Comparison of ENCODE assay signal across 17 cellular contexts in genomic region chr11:119380160-119380815, GRCh38. TPM values are rescaled to one million over a fixed set of nuclear protein-coding genes. Genes with fewer than 3 reads are reported as not detected.
DNase-seq lines count a peak whose midpoint lies in the region; ATAC-seq and TF ChIP-seq lines count a peak whose summit lies in the region.
"Had no signal": no experiment of that assay in that cellular context is flagged by ENCODE, and none has a peak within 500 bp of the region (broad histone marks: within the 10 kb centered on the region; RNA-seq: fewer than 3 reads in every experiment).

No MANE protein-coding gene starts in this region.

- no peak for TF ChIP-seq EP300 in gastroesophageal sphincter (IDR thresholded peaks at IDR 0.05)

- H3K79me2 ChIP-seq in GM23248 (ENCODE audit: insufficient read depth), result no peaks in the 10 kb centered on the region

- no peak overlapping the region for H3K27ac ChIP-seq in GM23248
- peak overlapping the region in 3 of 4 donors; percentile 79 to 82 (median 80) for H3K27ac ChIP-seq in gastroesophageal sphincter
- H3K27ac ChIP-seq in gastrocnemius medialis, result peak overlapping the region; percentile 96 to 99 (median 98)
- H3K27ac ChIP-seq in colonic mucosa, result no peak overlapping the region
- H3K27ac ChIP-seq: brain microvascular endothelial cell had no signal

- no peak for TF ChIP-seq CTCF in gastroesophageal sphincter (IDR thresholded peaks at IDR 0.05)
- no peak for TF ChIP-seq CTCF in gastrocnemius medialis (IDR thresholded peaks at IDR 0.05 in 4 of 5, conservative IDR thresholded peaks at IDR 0.05 in 1 of 5)
- no peak for TF ChIP-seq CTCF in glutamatergic neuron (IDR thresholded peaks at IDR 0.05; ENCODE audit: partially characterized antibody, unreplicated experiment)
- no peak for TF ChIP-seq CTCF in colonic mucosa (IDR thresholded peaks at IDR 0.05)

- peak; percentile 58 for DNase-seq in GM23248
- no peak for DNase-seq in NT2/D1 (ENCODE audit: low read depth, low spot score)
- DNase-seq in gastrocnemius medialis, result peak in 1 of 2 donors; percentile 58
- no peak for DNase-seq in glutamatergic neuron
- DNase-seq in iPS-NIHi11 (ENCODE audit: low spot score), result no peak
- DNase-seq in colonic mucosa, result no peak
- DNase-seq: brain microvascular endothelial cell; kidney glomerular epithelial cell; NCI-H226; occipital lobe; SHP77; stimulated activated CD4-positive, alpha-beta T cell treated with anti-CD3 and anti-CD28 coated beads, Interleukin-4, amount 100 ng/mL, for 1 hour had no signal

- H3K36me3 Mint-ChIP-seq in glutamatergic neuron (ENCODE audit: unreplicated experiment), result no peaks in the 10 kb centered on the region

- no peak for ATAC-seq in gastroesophageal sphincter
- ATAC-seq in gastrocnemius medialis, result no peak
- no peak for ATAC-seq in GM21717 (IDR thresholded peaks at IDR 0.05; ENCODE audit: unreplicated experiment)

- no peaks in the 10 kb centered on the region for H3F3A ChIP-seq in GM23248 (ENCODE audit: insufficient read depth)

- intact Hi-C loops in gastrocnemius medialis (cut with DNase I; ENCODE audit: low total_unique reads), result loop anchor here (2.0 kb wide), 2 partner anchors 45 to 81 kb away; partner anchors contain the start of gene RNF26
- intact Hi-C loops in colonic mucosa (cut with DNase I), result no loop called here

- H3K9ac ChIP-seq in GM23248 (no peak overlapping the region), NT2/D1 (ENCODE audit: insufficient read length, low read depth) (peak overlapping the region; percentile 28), colonic mucosa (ENCODE audit: low read depth in 2 of 2, low read length in 2 of 2) (no peak overlapping the region)

- H3K27me3 ChIP-seq in GM23248 (replicated peaks; ENCODE audit: insufficient read depth) (no peaks in the 10 kb centered on the region), NT2/D1 (ENCODE audit: insufficient read depth, insufficient read length) (peaks cover 8% of the 10 kb centered on the region), gastroesophageal sphincter (no peaks in the 10 kb centered on the region), gastrocnemius medialis (no peaks in the 10 kb centered on the region), colonic mucosa (no peaks in the 10 kb centered on the region)

- in situ Hi-C loops in GM23248 (cut with MboI) (no loop called here), gastrocnemius medialis (cut with MboI; ENCODE audit: low sequenced_read_pairs in 4 of 4) (no loop called here)

- H3K27me3 Mint-ChIP-seq in glutamatergic neuron (ENCODE audit: unreplicated experiment), result peaks cover 2% of the 10 kb centered on the region
- H3K27me3 Mint-ChIP-seq: stimulated activated naive CD8-positive, alpha-beta T cell treated with anti-CD3 and anti-CD28 coated beads, Interleukin-15, Interleukin-2, amounts not matched to agents 100 ng/mL and 50 ng/mL, for 24 hours had no signal

- no peaks in the 10 kb centered on the region for H3K9me3 Mint-ChIP-seq in glutamatergic neuron (ENCODE audit: unreplicated experiment)
- H3K9me3 Mint-ChIP-seq: activated T-helper 1 cell treated with anti-CD3 and anti-CD28 coated beads, Interleukin-12 subunit alpha, Interleukin-12 subunit beta, Interleukin-2, Interleukin-4 antibody, amounts not matched to agents 30 ng/mL and 10 ng/mL and 1 ng/mL, durations not matched to agents 14 hours and 24 hours and 36 hours; stimulated activated naive CD8-positive, alpha-beta T cell treated with anti-CD3 and anti-CD28 coated beads, Interleukin-15, Interleukin-2, amounts not matched to agents 100 ng/mL and 50 ng/mL, for 24 hours had no signal

- H3K4me3 ChIP-seq in GM23248 (no peak overlapping the region), NT2/D1 (ENCODE audit: insufficient read length, low read depth) (peak overlapping the region; percentile 9), gastroesophageal sphincter (peak overlapping the region in 1 of 2 donors; percentile 58), gastrocnemius medialis (peak overlapping the region; percentile 60 to 73 (median 62)), colonic mucosa (no peak overlapping the region)

- no peaks in the 10 kb centered on the region for H3K36me3 ChIP-seq in GM23248 (ENCODE audit: low read depth)
- no peaks in the 10 kb centered on the region for H3K36me3 ChIP-seq in NT2/D1 (ENCODE audit: insufficient read depth, insufficient read length, low read length)
- H3K36me3 ChIP-seq in gastroesophageal sphincter, result no peaks in the 10 kb centered on the region
- H3K36me3 ChIP-seq in gastrocnemius medialis, result no peaks in the 10 kb centered on the region
- no peaks in the 10 kb centered on the region for H3K36me3 ChIP-seq in colonic mucosa
- H3K36me3 ChIP-seq: brain microvascular endothelial cell had no signal

- TF ChIP-seq POLR2A in gastroesophageal sphincter (IDR thresholded peaks at IDR 0.05), result no peak
- peak; percentile 27 to 70 for TF ChIP-seq POLR2A in gastrocnemius medialis (IDR thresholded peaks at IDR 0.05)

- no peaks in the 10 kb centered on the region for H4K20me1 ChIP-seq in GM23248 (ENCODE audit: insufficient read depth)

- H3K4me1 ChIP-seq in GM23248 (ENCODE audit: insufficient read depth) (peaks cover 18% of the 10 kb centered on the region), NT2/D1 (ENCODE audit: insufficient read depth, insufficient read length) (peaks cover 26% of the 10 kb centered on the region), gastroesophageal sphincter (peaks cover 0 to 45% (median 20%) of the 10 kb centered on the region in 3 donors), gastrocnemius medialis (peaks cover 46 to 56% of the 10 kb centered on the region in 2 donors), colonic mucosa (no peaks in the 10 kb centered on the region)

- WGBS in GM23248 (ENCODE audit: low coverage in 1 of 2, low lambda C conversion rate in 2 of 2, missing lambda C conversion rate in 2 of 2), 2 experiments, result 71 to 78% methylated on average over 13 of the region's 13 CpGs
- WGBS in gastroesophageal sphincter (ENCODE audit: low coverage in 1 of 2), 2 donors, result 60% methylated on average over 1 of the region's 13 CpGs; no CpG with 5 or more reads in 1 of the 2 donors

- H3K9me2 ChIP-seq in GM23248 (ENCODE audit: insufficient read depth), result no peaks in the 10 kb centered on the region

- no peak overlapping the region for H3K4me3 Mint-ChIP-seq in glutamatergic neuron (ENCODE audit: unreplicated experiment)
- H3K4me3 Mint-ChIP-seq: activated T-helper 1 cell treated with anti-CD3 and anti-CD28 coated beads, Interleukin-12 subunit alpha, Interleukin-12 subunit beta, Interleukin-2, Interleukin-4 antibody, amounts not matched to agents 30 ng/mL and 10 ng/mL and 1 ng/mL, durations not matched to agents 14 hours and 24 hours and 36 hours; stimulated activated naive CD8-positive, alpha-beta T cell treated with anti-CD3 and anti-CD28 coated beads, Interleukin-15, Interleukin-2, amounts not matched to agents 100 ng/mL and 50 ng/mL, for 24 hours had no signal

- no peak overlapping the region for H3K27ac Mint-ChIP-seq in glutamatergic neuron (ENCODE audit: unreplicated experiment)
- H3K27ac Mint-ChIP-seq: activated T-helper 1 cell treated with anti-CD3 and anti-CD28 coated beads, Interleukin-12 subunit alpha, Interleukin-12 subunit beta, Interleukin-2, Interleukin-4 antibody, amounts not matched to agents 30 ng/mL and 10 ng/mL and 1 ng/mL, durations not matched to agents 14 hours and 24 hours and 36 hours; stimulated activated naive CD8-positive, alpha-beta T cell treated with anti-CD3 and anti-CD28 coated beads, Interleukin-15, Interleukin-2, amounts not matched to agents 100 ng/mL and 50 ng/mL, for 24 hours had no signal

- H3K4me1 Mint-ChIP-seq in glutamatergic neuron (ENCODE audit: low read depth, unreplicated experiment), result peaks cover 4% of the 10 kb centered on the region

- H2AFZ ChIP-seq in GM23248, result no peak overlapping the region

- no peaks in the 10 kb centered on the region for H3K9me3 ChIP-seq in GM23248 (ENCODE audit: low read depth)
- H3K9me3 ChIP-seq in NT2/D1 (ENCODE audit: insufficient read depth, low read length), result no peaks in the 10 kb centered on the region
- H3K9me3 ChIP-seq in gastroesophageal sphincter, result no peaks in the 10 kb centered on the region
- no peaks in the 10 kb centered on the region for H3K9me3 ChIP-seq in gastrocnemius medialis
- H3K9me3 ChIP-seq in colonic mucosa, result no peaks in the 10 kb centered on the region

- no peak overlapping the region for H3K4me2 ChIP-seq in GM23248 (ENCODE audit: unreplicated experiment)

RNA-seq across cellular contexts. Expression of gene USP2, which starts 1.2 kb away (rescaled TPM):
- total RNA-seq in GM23248 (2014; rRNA removed; shearing (Covaris generic)), result not detected in 2 replicates
- polyA plus RNA-seq in GM23248 (2016; fragmentation: Nextera tagmentation; extraction: Ambion mirVana), result 0.30 and 0.33 TPM in 2 replicates
- total RNA-seq in gastroesophageal sphincter (1 to 10 TPM; 4.6 to 10.0 (median 6.6) TPM), gastrocnemius medialis (100 to 1,000 TPM in 1 of 4 donors, 10 to 100 TPM in 3; 19.4 to 105 (median 46.0) TPM), glutamatergic neuron (ENCODE audit: unreplicated experiment) (2.6 TPM), colonic mucosa (10 to 100 TPM in 1 of 2 donors, 1 to 10 TPM in 1; 7.9 to 11.6 TPM)

RNA-seq across cellular contexts. Expression of gene MFRP, which starts 33.8 kb away (rescaled TPM):
- total RNA-seq in GM23248 (2014; rRNA removed; shearing (Covaris generic)), result 0.13 TPM in 1 of 2 replicates, not detected in the other
- not detected in 2 replicates for polyA plus RNA-seq in GM23248 (2016; fragmentation: Nextera tagmentation; extraction: Ambion mirVana)
- under 1 TPM in 1 of 4 donors, not detected in 3; 0.15 TPM for total RNA-seq in gastroesophageal sphincter
- not detected for total RNA-seq in gastrocnemius medialis
- not detected for total RNA-seq in glutamatergic neuron (ENCODE audit: unreplicated experiment)
- total RNA-seq in colonic mucosa, result not detected
- total RNA-seq: activated T-helper 1 cell treated with anti-CD3 and anti-CD28 coated beads, Interleukin-12 subunit alpha, Interleukin-12 subunit beta, Interleukin-2, Interleukin-4 antibody, amounts not matched to agents 30 ng/mL and 10 ng/mL and 1 ng/mL, durations not matched to agents 14 hours and 24 hours and 36 hours; LHCN-M2; occipital lobe had no signal

RNA-seq across cellular contexts. Expression of gene C1QTNF5, which starts 39.6 kb away (rescaled TPM):
- 23.4 and 27.9 TPM in 2 replicates for total RNA-seq in GM23248 (2014; rRNA removed; shearing (Covaris generic))
- 4.5 and 6.2 TPM in 2 replicates for polyA plus RNA-seq in GM23248 (2016; fragmentation: Nextera tagmentation; extraction: Ambion mirVana)
- 10 to 100 TPM; 44.3 to 52.1 (median 45.6) TPM for total RNA-seq in gastroesophageal sphincter
- total RNA-seq in gastrocnemius medialis, result 10 to 100 TPM in 1 of 4 donors, 1 to 10 TPM in 3; 4.0 to 16.0 (median 6.0) TPM
- total RNA-seq in glutamatergic neuron (ENCODE audit: unreplicated experiment), result 0.32 TPM
- 1 to 10 TPM; 5.3 to 8.7 TPM for total RNA-seq in colonic mucosa
- total RNA-seq: activated T-helper 1 cell treated with anti-CD3 and anti-CD28 coated beads, Interleukin-12 subunit alpha, Interleukin-12 subunit beta, Interleukin-2, Interleukin-4 antibody, amounts not matched to agents 30 ng/mL and 10 ng/mL and 1 ng/mL, durations not matched to agents 14 hours and 24 hours and 36 hours had no signal

RNA-seq across cellular contexts. Expression of gene THY1, which starts 42.7 kb away (rescaled TPM):
- 1,197 and 1,694 TPM in 2 replicates for total RNA-seq in GM23248 (2014; rRNA removed; shearing (Covaris generic))
- polyA plus RNA-seq in GM23248 (2016; fragmentation: Nextera tagmentation; extraction: Ambion mirVana), result 1,640 and 1,703 TPM in 2 replicates
- total RNA-seq in gastroesophageal sphincter (10 to 100 TPM in 3 of 4 donors, 1 to 10 TPM in 1; 2.5 to 34.5 (median 16.8) TPM), gastrocnemius medialis (under 1 TPM in 3 of 4 donors, not detected in 1; 0.22 to 0.70 (median 0.36) TPM), glutamatergic neuron (ENCODE audit: unreplicated experiment) (22.0 TPM), colonic mucosa (1 to 10 TPM; 6.6 to 6.9 TPM)

RNA-seq across cellular contexts. Expression of gene RNF26, which starts 46.0 kb away (rescaled TPM):
- 6.4 and 8.0 TPM in 2 replicates for total RNA-seq in GM23248 (2014; rRNA removed; shearing (Covaris generic))
- 49.5 and 53.1 TPM in 2 replicates for polyA plus RNA-seq in GM23248 (2016; fragmentation: Nextera tagmentation; extraction: Ambion mirVana)
- 10 to 100 TPM; 13.0 to 39.6 (median 17.1) TPM for total RNA-seq in gastroesophageal sphincter
- total RNA-seq in gastrocnemius medialis, result 1 to 10 TPM; 3.8 to 5.1 (median 4.7) TPM
- total RNA-seq in glutamatergic neuron (ENCODE audit: unreplicated experiment), result 20.6 TPM
- 10 to 100 TPM; 22.9 to 46.6 TPM for total RNA-seq in colonic mucosa

Comparison
In these comparisons a context has a peak if more than half of its experiments do, and no peak if none do; other contexts are left out.
1. H3K27ac ChIP-seq: peak in gastroesophageal sphincter (3 of 4) and gastrocnemius medialis (4 of 4); none in GM23248 (single experiment) and colonic mucosa (single experiment).
2. H3K4me3 ChIP-seq: peak in NT2/D1 (single experiment) and gastrocnemius medialis (4 of 4); none in GM23248 (single experiment) and colonic mucosa (single experiment).
3. POLR2A ChIP-seq: peak in gastrocnemius medialis (2 of 2); none in gastroesophageal sphincter (0 of 2).